1 cellular context compared by ENCODE assay signal in the genomic region with DNA sequence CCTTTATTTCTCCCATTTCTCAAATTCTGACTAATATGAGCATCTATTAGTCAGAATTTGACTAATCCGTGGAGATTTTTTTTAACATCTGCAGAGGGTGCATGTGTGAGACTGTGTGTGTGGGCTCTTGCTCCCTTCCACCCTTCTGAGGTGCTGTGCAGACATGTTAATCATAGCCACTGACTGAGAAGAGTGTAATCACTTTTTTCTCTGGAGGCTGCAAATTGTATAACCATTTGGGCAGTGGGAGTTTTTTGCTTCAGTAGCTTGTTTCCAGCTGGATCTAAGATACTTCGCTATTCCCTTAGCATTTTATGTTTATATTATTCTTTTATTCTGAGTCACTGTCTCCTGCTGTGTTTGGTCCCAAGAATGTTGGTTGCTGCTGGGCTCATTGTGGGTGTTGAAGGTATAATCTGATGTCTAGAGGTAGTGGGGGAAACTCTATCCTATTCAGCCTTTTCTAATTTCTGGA.
A peak's percentile ranks its signal among the peaks of the same experiment; 100 is the strongest.
TF ChIP-seq lines count a peak whose summit lies in the region.

No MANE protein-coding gene starts in this region.

TF ChIP-seq in GM12878, 131 proteins besides CTCF, POLR2A, EP300 and RAD21 (continued from another document and continues in another):
- TF ChIP-seq PRDM15 (CRISPR knock-in tag; IDR thresholded peaks at IDR 0.05) (no peak), ATF3 (IDR thresholded peaks at IDR 0.05; ENCODE audit: borderline replicate concordance, extremely low read depth, low read depth, low read length) (no peak), GATAD2B (conservative IDR thresholded peaks at IDR 0.05; ENCODE audit: low read depth) (no peak), ETV6 (conservative IDR thresholded peaks at IDR 0.05 in 1 of 2, IDR thresholded peaks at IDR 0.05 in 1 of 2; ENCODE audit: borderline replicate concordance in 1 of 2, low read depth in 1 of 2) (peak in 1 of 2 experiments; percentile 25; a peak in 1 of 4 replicates), CHD1 (IDR thresholded peaks at IDR 0.05; ENCODE audit: low read depth, low read length) (no peak), POLR2AphosphoS5 (IDR thresholded peaks at IDR 0.05; ENCODE audit: low read length) (no peak), MXI1 (IDR thresholded peaks at IDR 0.05; ENCODE audit: low read depth, low read length) (no peak), MTA2 (IDR thresholded peaks at IDR 0.05; ENCODE audit: low read depth) (peak; percentile 46), SIX5 (IDR thresholded peaks at IDR 0.05; ENCODE audit: low read depth, low read length, severe bottlenecking) (no peak), SMARCA5 (IDR thresholded peaks at IDR 0.05) (no peak), SMAD1 (IDR thresholded peaks at IDR 0.05; ENCODE audit: low read depth, partially characterized antibody) (no peak), IRF4 (IDR thresholded peaks at IDR 0.05; ENCODE audit: low read depth, low read length) (peak; percentile 90), TCF3 (IDR thresholded peaks at IDR 0.05; ENCODE audit: borderline replicate concordance, insufficient read depth, low read depth, low read length) (0 out of 2 replicates have a peak, but pooled peaks have one; percentile 23), ATF7 (IDR thresholded peaks at IDR 0.05; ENCODE audit: low read depth) (0 out of 2 replicates have a peak, but pooled peaks have one; percentile 20), NBN (IDR thresholded peaks at IDR 0.05) (no peak), NR2C1 (IDR thresholded peaks at IDR 0.05) (no peak), RAD51 (IDR thresholded peaks at IDR 0.05) (no peak), HDAC6 (IDR thresholded peaks at IDR 0.05; ENCODE audit: unreplicated experiment) (no peak), ZSCAN29 (IDR thresholded peaks at IDR 0.05) (no peak), RELA (IDR thresholded peaks at IDR 0.05; ENCODE audit: borderline replicate concordance, partially characterized antibody) (no peak), CBX3 (IDR thresholded peaks at IDR 0.05; ENCODE audit: borderline replicate concordance, low read depth) (no peak), HSF1 (IDR thresholded peaks at IDR 0.05; ENCODE audit: low read depth, low read length) (no peak), STAT3 (IDR thresholded peaks at IDR 0.05; ENCODE audit: low read depth, low read length) (no peak)
- TF ChIP-seq, protein P1, sequence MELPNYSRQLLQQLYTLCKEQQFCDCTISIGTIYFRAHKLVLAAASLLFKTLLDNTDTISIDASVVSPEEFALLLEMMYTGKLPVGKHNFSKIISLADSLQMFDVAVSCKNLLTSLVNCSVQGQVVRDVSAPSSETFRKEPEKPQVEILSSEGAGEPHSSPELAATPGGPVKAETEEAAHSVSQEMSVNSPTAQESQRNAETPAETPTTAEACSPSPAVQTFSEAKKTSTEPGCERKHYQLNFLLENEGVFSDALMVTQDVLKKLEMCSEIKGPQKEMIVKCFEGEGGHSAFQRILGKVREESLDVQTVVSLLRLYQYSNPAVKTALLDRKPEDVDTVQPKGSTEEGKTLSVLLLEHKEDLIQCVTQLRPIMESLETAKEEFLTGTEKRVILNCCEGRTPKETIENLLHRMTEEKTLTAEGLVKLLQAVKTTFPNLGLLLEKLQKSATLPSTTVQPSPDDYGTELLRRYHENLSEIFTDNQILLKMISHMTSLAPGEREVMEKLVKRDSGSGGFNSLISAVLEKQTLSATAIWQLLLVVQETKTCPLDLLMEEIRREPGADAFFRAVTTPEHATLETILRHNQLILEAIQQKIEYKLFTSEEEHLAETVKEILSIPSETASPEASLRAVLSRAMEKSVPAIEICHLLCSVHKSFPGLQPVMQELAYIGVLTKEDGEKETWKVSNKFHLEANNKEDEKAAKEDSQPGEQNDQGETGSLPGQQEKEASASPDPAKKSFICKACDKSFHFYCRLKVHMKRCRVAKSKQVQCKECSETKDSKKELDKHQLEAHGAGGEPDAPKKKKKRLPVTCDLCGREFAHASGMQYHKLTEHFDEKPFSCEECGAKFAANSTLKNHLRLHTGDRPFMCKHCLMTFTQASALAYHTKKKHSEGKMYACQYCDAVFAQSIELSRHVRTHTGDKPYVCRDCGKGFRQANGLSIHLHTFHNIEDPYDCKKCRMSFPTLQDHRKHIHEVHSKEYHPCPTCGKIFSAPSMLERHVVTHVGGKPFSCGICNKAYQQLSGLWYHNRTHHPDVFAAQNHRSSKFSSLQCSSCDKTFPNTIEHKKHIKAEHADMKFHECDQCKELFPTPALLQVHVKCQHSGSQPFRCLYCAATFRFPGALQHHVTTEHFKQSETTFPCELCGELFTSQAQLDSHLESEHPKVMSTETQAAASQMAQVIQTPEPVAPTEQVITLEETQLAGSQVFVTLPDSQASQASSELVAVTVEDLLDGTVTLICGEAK (IDR thresholded peaks at IDR 0.05; ENCODE audit: borderline replicate concordance), result no peak
- TF ChIP-seq, protein P2, sequence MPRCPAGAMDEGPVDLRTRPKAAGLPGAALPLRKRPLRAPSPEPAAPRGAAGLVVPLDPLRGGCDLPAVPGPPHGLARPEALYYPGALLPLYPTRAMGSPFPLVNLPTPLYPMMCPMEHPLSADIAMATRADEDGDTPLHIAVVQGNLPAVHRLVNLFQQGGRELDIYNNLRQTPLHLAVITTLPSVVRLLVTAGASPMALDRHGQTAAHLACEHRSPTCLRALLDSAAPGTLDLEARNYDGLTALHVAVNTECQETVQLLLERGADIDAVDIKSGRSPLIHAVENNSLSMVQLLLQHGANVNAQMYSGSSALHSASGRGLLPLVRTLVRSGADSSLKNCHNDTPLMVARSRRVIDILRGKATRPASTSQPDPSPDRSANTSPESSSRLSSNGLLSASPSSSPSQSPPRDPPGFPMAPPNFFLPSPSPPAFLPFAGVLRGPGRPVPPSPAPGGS (IDR thresholded peaks at IDR 0.05; ENCODE audit: borderline replicate concordance, insufficient read depth, low read depth, low read length, poor library complexity, severe bottlenecking), result peak; percentile 68
- TF ChIP-seq, protein P3, sequence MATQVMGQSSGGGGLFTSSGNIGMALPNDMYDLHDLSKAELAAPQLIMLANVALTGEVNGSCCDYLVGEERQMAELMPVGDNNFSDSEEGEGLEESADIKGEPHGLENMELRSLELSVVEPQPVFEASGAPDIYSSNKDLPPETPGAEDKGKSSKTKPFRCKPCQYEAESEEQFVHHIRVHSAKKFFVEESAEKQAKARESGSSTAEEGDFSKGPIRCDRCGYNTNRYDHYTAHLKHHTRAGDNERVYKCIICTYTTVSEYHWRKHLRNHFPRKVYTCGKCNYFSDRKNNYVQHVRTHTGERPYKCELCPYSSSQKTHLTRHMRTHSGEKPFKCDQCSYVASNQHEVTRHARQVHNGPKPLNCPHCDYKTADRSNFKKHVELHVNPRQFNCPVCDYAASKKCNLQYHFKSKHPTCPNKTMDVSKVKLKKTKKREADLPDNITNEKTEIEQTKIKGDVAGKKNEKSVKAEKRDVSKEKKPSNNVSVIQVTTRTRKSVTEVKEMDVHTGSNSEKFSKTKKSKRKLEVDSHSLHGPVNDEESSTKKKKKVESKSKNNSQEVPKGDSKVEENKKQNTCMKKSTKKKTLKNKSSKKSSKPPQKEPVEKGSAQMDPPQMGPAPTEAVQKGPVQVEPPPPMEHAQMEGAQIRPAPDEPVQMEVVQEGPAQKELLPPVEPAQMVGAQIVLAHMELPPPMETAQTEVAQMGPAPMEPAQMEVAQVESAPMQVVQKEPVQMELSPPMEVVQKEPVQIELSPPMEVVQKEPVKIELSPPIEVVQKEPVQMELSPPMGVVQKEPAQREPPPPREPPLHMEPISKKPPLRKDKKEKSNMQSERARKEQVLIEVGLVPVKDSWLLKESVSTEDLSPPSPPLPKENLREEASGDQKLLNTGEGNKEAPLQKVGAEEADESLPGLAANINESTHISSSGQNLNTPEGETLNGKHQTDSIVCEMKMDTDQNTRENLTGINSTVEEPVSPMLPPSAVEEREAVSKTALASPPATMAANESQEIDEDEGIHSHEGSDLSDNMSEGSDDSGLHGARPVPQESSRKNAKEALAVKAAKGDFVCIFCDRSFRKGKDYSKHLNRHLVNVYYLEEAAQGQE (IDR thresholded peaks at IDR 0.05; ENCODE audit: low read depth, low read length), result no peak
- TF ChIP-seq, protein P4, sequence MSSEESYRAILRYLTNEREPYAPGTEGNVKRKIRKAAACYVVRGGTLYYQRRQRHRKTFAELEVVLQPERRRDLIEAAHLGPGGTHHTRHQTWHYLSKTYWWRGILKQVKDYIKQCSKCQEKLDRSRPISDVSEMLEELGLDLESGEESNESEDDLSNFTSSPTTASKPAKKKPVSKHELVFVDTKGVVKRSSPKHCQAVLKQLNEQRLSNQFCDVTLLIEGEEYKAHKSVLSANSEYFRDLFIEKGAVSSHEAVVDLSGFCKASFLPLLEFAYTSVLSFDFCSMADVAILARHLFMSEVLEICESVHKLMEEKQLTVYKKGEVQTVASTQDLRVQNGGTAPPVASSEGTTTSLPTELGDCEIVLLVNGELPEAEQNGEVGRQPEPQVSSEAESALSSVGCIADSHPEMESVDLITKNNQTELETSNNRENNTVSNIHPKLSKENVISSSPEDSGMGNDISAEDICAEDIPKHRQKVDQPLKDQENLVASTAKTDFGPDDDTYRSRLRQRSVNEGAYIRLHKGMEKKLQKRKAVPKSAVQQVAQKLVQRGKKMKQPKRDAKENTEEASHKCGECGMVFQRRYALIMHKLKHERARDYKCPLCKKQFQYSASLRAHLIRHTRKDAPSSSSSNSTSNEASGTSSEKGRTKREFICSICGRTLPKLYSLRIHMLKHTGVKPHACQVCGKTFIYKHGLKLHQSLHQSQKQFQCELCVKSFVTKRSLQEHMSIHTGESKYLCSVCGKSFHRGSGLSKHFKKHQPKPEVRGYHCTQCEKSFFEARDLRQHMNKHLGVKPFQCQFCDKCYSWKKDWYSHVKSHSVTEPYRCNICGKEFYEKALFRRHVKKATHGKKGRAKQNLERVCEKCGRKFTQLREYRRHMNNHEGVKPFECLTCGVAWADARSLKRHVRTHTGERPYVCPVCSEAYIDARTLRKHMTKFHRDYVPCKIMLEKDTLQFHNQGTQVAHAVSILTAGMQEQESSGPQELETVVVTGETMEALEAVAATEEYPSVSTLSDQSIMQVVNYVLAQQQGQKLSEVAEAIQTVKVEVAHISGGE (CRISPR knock-in tag; IDR thresholded peaks at IDR 0.05), result no peak
- TF ChIP-seq, protein P5, sequence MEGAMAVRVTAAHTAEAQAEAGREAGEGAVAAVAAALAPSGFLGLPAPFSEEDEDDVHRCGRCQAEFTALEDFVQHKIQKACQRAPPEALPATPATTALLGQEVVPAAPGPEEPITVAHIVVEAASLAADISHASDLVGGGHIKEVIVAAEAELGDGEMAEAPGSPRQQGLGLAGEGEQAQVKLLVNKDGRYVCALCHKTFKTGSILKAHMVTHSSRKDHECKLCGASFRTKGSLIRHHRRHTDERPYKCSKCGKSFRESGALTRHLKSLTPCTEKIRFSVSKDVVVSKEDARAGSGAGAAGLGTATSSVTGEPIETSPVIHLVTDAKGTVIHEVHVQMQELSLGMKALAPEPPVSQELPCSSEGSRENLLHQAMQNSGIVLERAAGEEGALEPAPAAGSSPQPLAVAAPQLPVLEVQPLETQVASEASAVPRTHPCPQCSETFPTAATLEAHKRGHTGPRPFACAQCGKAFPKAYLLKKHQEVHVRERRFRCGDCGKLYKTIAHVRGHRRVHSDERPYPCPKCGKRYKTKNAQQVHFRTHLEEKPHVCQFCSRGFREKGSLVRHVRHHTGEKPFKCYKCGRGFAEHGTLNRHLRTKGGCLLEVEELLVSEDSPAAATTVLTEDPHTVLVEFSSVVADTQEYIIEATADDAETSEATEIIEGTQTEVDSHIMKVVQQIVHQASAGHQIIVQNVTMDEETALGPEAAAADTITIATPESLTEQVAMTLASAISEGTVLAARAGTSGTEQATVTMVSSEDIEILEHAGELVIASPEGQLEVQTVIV (IDR thresholded peaks at IDR 0.05; ENCODE audit: borderline replicate concordance, partially characterized antibody), result no peak
- TF ChIP-seq, protein P6, sequence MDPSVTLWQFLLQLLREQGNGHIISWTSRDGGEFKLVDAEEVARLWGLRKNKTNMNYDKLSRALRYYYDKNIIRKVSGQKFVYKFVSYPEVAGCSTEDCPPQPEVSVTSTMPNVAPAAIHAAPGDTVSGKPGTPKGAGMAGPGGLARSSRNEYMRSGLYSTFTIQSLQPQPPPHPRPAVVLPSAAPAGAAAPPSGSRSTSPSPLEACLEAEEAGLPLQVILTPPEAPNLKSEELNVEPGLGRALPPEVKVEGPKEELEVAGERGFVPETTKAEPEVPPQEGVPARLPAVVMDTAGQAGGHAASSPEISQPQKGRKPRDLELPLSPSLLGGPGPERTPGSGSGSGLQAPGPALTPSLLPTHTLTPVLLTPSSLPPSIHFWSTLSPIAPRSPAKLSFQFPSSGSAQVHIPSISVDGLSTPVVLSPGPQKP (IDR thresholded peaks at IDR 0.05; ENCODE audit: low read depth, low read length), result no peak
